9 cellular contexts compared by ENCODE assay signal in genomic region chr22:37330200-37331033, GRCh38. TPM values are rescaled to one million over a fixed set of nuclear protein-coding genes. Genes with fewer than 3 reads are reported as not detected.
A peak's percentile ranks its signal among the peaks of the same experiment; 100 is the strongest.
DNase-seq lines count a peak whose midpoint lies in the region; ATAC-seq and TF ChIP-seq lines count a peak whose summit lies in the region.
"Had no signal": no experiment of that assay in that cellular context is flagged by ENCODE, and none has a peak within 500 bp of the region (broad histone marks: within the 10 kb centered on the region; RNA-seq: fewer than 3 reads in every experiment).

No MANE protein-coding gene starts in this region.

- intact Hi-C loops in colonic mucosa (cut with DNase I) = no loop called here

- H3K27me3 Mint-ChIP-seq in chondrocyte (ENCODE audit: low read depth) = peaks cover 42% of the 10 kb centered on the region

- H3K27me3 ChIP-seq in RWPE2 (ENCODE audit: insufficient read depth, poor library complexity, severe bottlenecking) (no peaks in the 10 kb centered on the region), colonic mucosa (peaks cover 43% of the 10 kb centered on the region)

- no peaks in the 10 kb centered on the region for H3K9me3 Mint-ChIP-seq in chondrocyte (ENCODE audit: low read depth)

- no peak overlapping the region for H3K4me3 ChIP-seq in RWPE2 (ENCODE audit: severe bottlenecking)
- no peak overlapping the region for H3K4me3 ChIP-seq in colonic mucosa

- TF ChIP-seq CTCF in RWPE2 (IDR thresholded peaks at IDR 0.05; ENCODE audit: poor library complexity, severe bottlenecking) (no peak), colonic mucosa (IDR thresholded peaks at IDR 0.05) (no peak), chondrocyte (IDR thresholded peaks at IDR 0.05) (no peak)

- peaks cover 34% of the 10 kb centered on the region for H3K4me1 ChIP-seq in RWPE2 (ENCODE audit: insufficient read depth, poor library complexity, severe bottlenecking)
- H3K4me1 ChIP-seq in colonic mucosa = no peaks in the 10 kb centered on the region
- H3K4me1 ChIP-seq: parathyroid adenoma had no signal

- ATAC-seq in RWPE2 (ENCODE audit: low read depth) (no peak), GM18909 (IDR thresholded peaks at IDR 0.05; ENCODE audit: poor library complexity, unreplicated experiment) (no peak)

- H3K36me3 Mint-ChIP-seq in chondrocyte (ENCODE audit: low read depth) = no peaks in the 10 kb centered on the region

- H3K27ac ChIP-seq in RWPE2 (ENCODE audit: poor library complexity, severe bottlenecking) (peak overlapping the region; percentile 97), colonic mucosa (no peak overlapping the region)
- H3K27ac ChIP-seq: parathyroid adenoma had no signal

- DNase-seq in EL (peak; percentile 73), HuH-7 (ENCODE audit: low spot score) (peak; percentile 93), RWPE2 (ENCODE audit: low spot score) (no peak), colonic mucosa (peak; percentile 73), non-pigmented ciliary epithelial cell (ENCODE audit: low read depth) (peak; percentile 63), KG1 (lab: John Stamatoyannopoulos, UW) (no peak), chondrocyte (ENCODE audit: low spot score) (no peak)

- no peak overlapping the region for H3K4me3 Mint-ChIP-seq in chondrocyte (ENCODE audit: unreplicated experiment)

- no peak overlapping the region for H3K9ac ChIP-seq in colonic mucosa (ENCODE audit: low read depth in 2 of 2, low read length in 2 of 2)
- H3K9ac ChIP-seq: parathyroid adenoma had no signal

- H3K9me3 ChIP-seq in RWPE2 (ENCODE audit: severe bottlenecking) (peaks cover 6% of the 10 kb centered on the region), colonic mucosa (no peaks in the 10 kb centered on the region)

- H3K27ac Mint-ChIP-seq in chondrocyte (ENCODE audit: unreplicated experiment) = no peak overlapping the region

- peaks cover 17% of the 10 kb centered on the region for H3K4me1 Mint-ChIP-seq in chondrocyte (ENCODE audit: low read depth)

- no peaks in the 10 kb centered on the region for H3K36me3 ChIP-seq in RWPE2 (ENCODE audit: low read depth)
- H3K36me3 ChIP-seq in colonic mucosa = no peaks in the 10 kb centered on the region

RNA-seq across cellular contexts. Expression of gene CYTH4, which starts 48.1 kb away (rescaled TPM):
- total RNA-seq in colonic mucosa = 1 to 10 TPM; 3.0 to 7.4 TPM
- total RNA-seq in chondrocyte = not detected in 3 replicates

Comparison
In these comparisons a context has a peak if more than half of its experiments do, and no peak if none do; other contexts are left out.
1. DNase-seq: peak in EL (single experiment), HuH-7 (single experiment), colonic mucosa (single experiment) and non-pigmented ciliary epithelial cell (single experiment); none in RWPE2 (single experiment), KG1 (single experiment) and chondrocyte (single experiment).